13 cellular contexts compared by ENCODE assay signal in genomic region chr14:97137705-97138104, GRCh38.
"Had no signal": no experiment of that assay in that cellular context is flagged by ENCODE, and none has a peak within 500 bp of the region (broad histone marks: within the 10 kb centered on the region; RNA-seq: fewer than 3 reads in every experiment).

No MANE protein-coding gene starts in this region.

- DNase-seq: activated CD4-positive, CD25-positive, alpha-beta regulatory T cell treated with anti-CD3 and anti-CD28 coated beads, Interleukin-2, amount 50 U/mL, for 72 hours; aorta; endodermal cell; erythroblast; kidney glomerular epithelial cell; ovary; sigmoid colon; SK-N-SH; stimulated activated CD4-positive, alpha-beta T cell treated with anti-CD3 and anti-CD28 coated beads, Interleukin-2, amount 100 ng/mL, for 24 hours; testis; upper lobe of right lung had no signal

- ATAC-seq: upper lobe of right lung had no signal

- H3K36me3 Mint-ChIP-seq: neural progenitor cell had no signal

- H3K4me3 Mint-ChIP-seq: endodermal cell; neural progenitor cell; stimulated activated naive CD8-positive, alpha-beta T cell treated with anti-CD3 and anti-CD28 coated beads, Interleukin-15, Interleukin-2, amounts not matched to agents 100 ng/mL and 50 ng/mL, for 24 hours had no signal

- H3K27ac Mint-ChIP-seq: endodermal cell; neural progenitor cell; stimulated activated naive CD8-positive, alpha-beta T cell treated with anti-CD3 and anti-CD28 coated beads, Interleukin-15, Interleukin-2, amounts not matched to agents 100 ng/mL and 50 ng/mL, for 24 hours had no signal

- H3K27me3 Mint-ChIP-seq: stimulated activated naive CD8-positive, alpha-beta T cell treated with anti-CD3 and anti-CD28 coated beads, Interleukin-15, Interleukin-2, amounts not matched to agents 100 ng/mL and 50 ng/mL, for 24 hours had no signal

- H3K9me3 Mint-ChIP-seq: endodermal cell had no signal
